Comparison of ENCODE assay signal across 14 cellular contexts in the genomic region with DNA sequence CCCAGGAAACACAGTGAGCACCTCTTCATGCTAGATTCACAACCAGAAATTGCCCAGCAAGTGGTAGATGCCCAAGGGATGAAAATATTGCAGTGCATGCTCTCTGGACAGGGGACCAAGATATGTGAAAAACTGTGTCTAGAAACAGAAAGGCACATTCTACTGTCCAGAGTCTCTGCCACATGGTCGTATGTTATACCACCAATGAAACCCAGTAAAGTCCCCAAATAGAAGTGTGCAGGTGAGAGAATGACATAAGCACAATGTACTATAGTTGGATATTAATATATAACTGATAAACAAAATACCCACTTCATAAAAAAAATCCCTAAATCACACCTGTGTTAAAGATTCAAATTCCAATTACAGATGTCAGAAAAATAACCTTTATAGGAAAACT. TPM values are rescaled to one million over a fixed set of nuclear protein-coding genes. Genes with fewer than 3 reads are reported as not detected.
"Had no signal": no experiment of that assay in that cellular context is flagged by ENCODE, and none has a peak within 500 bp of the region (broad histone marks: within the 10 kb centered on the region; RNA-seq: fewer than 3 reads in every experiment).

No MANE protein-coding gene starts in this region.

- DNase-seq: activated CD4-positive, alpha-beta T cell treated with anti-CD3 and anti-CD28 coated beads, Interleukin-2, amount 10 ng/mL, durations not matched to agents 7 days and 5 days; activated CD4-positive, CD25-positive, alpha-beta regulatory T cell; activated gamma-delta T cell; activated naive CD8-positive, alpha-beta T cell treated with anti-CD3 and anti-CD28 coated beads for 36 hours; activated T-cell treated with anti-CD3 and anti-CD28 coated beads, Interleukin-2, amount 50 U/mL, for 72 hours; body of pancreas; colonic mucosa; left ventricle myocardium inferior; naive thymus-derived CD4-positive, alpha-beta T cell; stimulated activated CD4-positive, alpha-beta T cell treated with anti-CD3 and anti-CD28 coated beads, Interleukin-12 subunit alpha, Interleukin-12 subunit beta, amount 100 ng/mL, for 4 hours; stimulated activated CD4-positive, alpha-beta T cell treated with anti-CD3 and anti-CD28 coated beads, Interleukin-2, amount 100 ng/mL, for 24 hours had no signal

- ATAC-seq: activated T-cell treated with anti-CD3 and anti-CD28 coated beads, Interleukin-2, amount 50 U/mL, for 72 hours; body of pancreas; mucosa of descending colon; naive thymus-derived CD4-positive, alpha-beta T cell; upper lobe of right lung had no signal

RNA-seq across cellular contexts. Expression of a gene that starts 43.8 kb away (rescaled TPM):
- total RNA-seq: thoracic aorta had no signal
